1 cellular context compared by ENCODE assay signal in genomic region chr17:59619313-59620063, GRCh38.
TF ChIP-seq lines count a peak whose summit lies in the region.

TSS of gene CLTC (plus strand) at chr17:59619895. CDS start at chr17:59620132, 237 bp downstream.

TF ChIP-seq in HepG2, 621 proteins besides CTCF, POLR2A, EP300 and RAD21 (continued from another document and continues in another):
- peak; percentile 54 for TF ChIP-seq THRA (CRISPR knock-in tag; IDR thresholded peaks at IDR 0.05; ENCODE audit: borderline replicate concordance)
- TF ChIP-seq PHF20 (CRISPR knock-in tag; IDR thresholded peaks at IDR 0.05), result peak; percentile 86
- peak; percentile 19; the same call in 1 of the 2 replicates for TF ChIP-seq NR2F6 (IDR thresholded peaks at IDR 0.05)
- peak; percentile 22; the same call in 1 of the 2 replicates for TF ChIP-seq NR2F6 (CRISPR knock-in tag; IDR thresholded peaks at IDR 0.05)
- 0 out of 2 replicates have a peak, but pooled peaks have one; percentile 36 for TF ChIP-seq TP53 (CRISPR knock-in tag; conservative IDR thresholded peaks at IDR 0.05)
- 0 out of 2 replicates have a peak, but pooled peaks have one; percentile 2 for TF ChIP-seq ZNF143 (CRISPR knock-in tag; IDR thresholded peaks at IDR 0.05)
- no peak; the same call in 1 of the 2 replicates for TF ChIP-seq ZFYVE20 (CRISPR knock-in tag; IDR thresholded peaks at IDR 0.05; ENCODE audit: borderline replicate concordance, low read depth)
- TF ChIP-seq ZSCAN9 (CRISPR knock-in tag; IDR thresholded peaks at IDR 0.05; ENCODE audit: borderline replicate concordance), result peak; percentile 93
- TF ChIP-seq AGO2 (optimal IDR thresholded peaks at IDR 0.05; ENCODE audit: low read depth, low read length), result peak; percentile 83
- peak; percentile 83; the same call in 1 of the 2 replicates for TF ChIP-seq SP5 (CRISPR knock-in tag; IDR thresholded peaks at IDR 0.05; ENCODE audit: borderline replicate concordance, low read depth)
- TF ChIP-seq ZNF556 (CRISPR knock-in tag; IDR thresholded peaks at IDR 0.05; ENCODE audit: borderline replicate concordance), result peak; percentile 81; the same call in 1 of the 2 replicates
- no peak for TF ChIP-seq NR3C1 (CRISPR knock-in tag; IDR thresholded peaks at IDR 0.05)
- TF ChIP-seq, protein P1, sequence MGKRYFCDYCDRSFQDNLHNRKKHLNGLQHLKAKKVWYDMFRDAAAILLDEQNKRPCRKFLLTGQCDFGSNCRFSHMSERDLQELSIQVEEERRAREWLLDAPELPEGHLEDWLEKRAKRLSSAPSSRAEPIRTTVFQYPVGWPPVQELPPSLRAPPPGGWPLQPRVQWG (CRISPR knock-in tag; IDR thresholded peaks at IDR 0.05; ENCODE audit: borderline replicate concordance, low read depth), result peak; percentile 94; the same call in 1 of the 2 replicates
- peak; percentile 92; the same call in 1 of the 2 replicates for TF ChIP-seq PAWR (CRISPR knock-in tag; IDR thresholded peaks at IDR 0.05; ENCODE audit: borderline replicate concordance)
- TF ChIP-seq ZNF232 (CRISPR knock-in tag; IDR thresholded peaks at IDR 0.05; ENCODE audit: borderline replicate concordance), result no peak
- TF ChIP-seq MYNN (CRISPR knock-in tag; IDR thresholded peaks at IDR 0.05; ENCODE audit: low read depth), result peak; percentile 37; the same call in 1 of the 2 replicates
- TF ChIP-seq ZKSCAN1 (IDR thresholded peaks at IDR 0.05; ENCODE audit: low read length), result peak; percentile 54; the same call in 1 of the 2 replicates
- TF ChIP-seq, protein P2, sequence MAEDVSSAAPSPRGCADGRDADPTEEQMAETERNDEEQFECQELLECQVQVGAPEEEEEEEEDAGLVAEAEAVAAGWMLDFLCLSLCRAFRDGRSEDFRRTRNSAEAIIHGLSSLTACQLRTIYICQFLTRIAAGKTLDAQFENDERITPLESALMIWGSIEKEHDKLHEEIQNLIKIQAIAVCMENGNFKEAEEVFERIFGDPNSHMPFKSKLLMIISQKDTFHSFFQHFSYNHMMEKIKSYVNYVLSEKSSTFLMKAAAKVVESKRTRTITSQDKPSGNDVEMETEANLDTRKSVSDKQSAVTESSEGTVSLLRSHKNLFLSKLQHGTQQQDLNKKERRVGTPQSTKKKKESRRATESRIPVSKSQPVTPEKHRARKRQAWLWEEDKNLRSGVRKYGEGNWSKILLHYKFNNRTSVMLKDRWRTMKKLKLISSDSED (CRISPR knock-in tag; IDR thresholded peaks at IDR 0.05), result no peak; the same call in 1 of the 2 replicates
- TF ChIP-seq ZNF17 (CRISPR knock-in tag; IDR thresholded peaks at IDR 0.05), result 0 out of 2 replicates have a peak, but pooled peaks have one; percentile 67
- peak; percentile 40; the same call in 1 of the 2 replicates for TF ChIP-seq ZNF441 (CRISPR knock-in tag; IDR thresholded peaks at IDR 0.05; ENCODE audit: borderline replicate concordance)
- TF ChIP-seq, protein P3, sequence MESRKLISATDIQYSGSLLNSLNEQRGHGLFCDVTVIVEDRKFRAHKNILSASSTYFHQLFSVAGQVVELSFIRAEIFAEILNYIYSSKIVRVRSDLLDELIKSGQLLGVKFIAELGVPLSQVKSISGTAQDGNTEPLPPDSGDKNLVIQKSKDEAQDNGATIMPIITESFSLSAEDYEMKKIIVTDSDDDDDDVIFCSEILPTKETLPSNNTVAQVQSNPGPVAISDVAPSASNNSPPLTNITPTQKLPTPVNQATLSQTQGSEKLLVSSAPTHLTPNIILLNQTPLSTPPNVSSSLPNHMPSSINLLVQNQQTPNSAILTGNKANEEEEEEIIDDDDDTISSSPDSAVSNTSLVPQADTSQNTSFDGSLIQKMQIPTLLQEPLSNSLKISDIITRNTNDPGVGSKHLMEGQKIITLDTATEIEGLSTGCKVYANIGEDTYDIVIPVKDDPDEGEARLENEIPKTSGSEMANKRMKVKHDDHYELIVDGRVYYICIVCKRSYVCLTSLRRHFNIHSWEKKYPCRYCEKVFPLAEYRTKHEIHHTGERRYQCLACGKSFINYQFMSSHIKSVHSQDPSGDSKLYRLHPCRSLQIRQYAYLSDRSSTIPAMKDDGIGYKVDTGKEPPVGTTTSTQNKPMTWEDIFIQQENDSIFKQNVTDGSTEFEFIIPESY (CRISPR knock-in tag; IDR thresholded peaks at IDR 0.05), result no peak; the same call in none of the 2 replicates
- peak; percentile 58; the same call in 1 of the 2 replicates for TF ChIP-seq FOXM1 (CRISPR knock-in tag; IDR thresholded peaks at IDR 0.05)
- 0 out of 2 replicates have a peak, but pooled peaks have one; percentile 83 for TF ChIP-seq ZNF318 (CRISPR knock-in tag; IDR thresholded peaks at IDR 0.05)
- peak; percentile 97; the same call in 1 of the 2 replicates for TF ChIP-seq ZFP91 (CRISPR knock-in tag; IDR thresholded peaks at IDR 0.05; ENCODE audit: borderline replicate concordance)
- TF ChIP-seq, protein P4, sequence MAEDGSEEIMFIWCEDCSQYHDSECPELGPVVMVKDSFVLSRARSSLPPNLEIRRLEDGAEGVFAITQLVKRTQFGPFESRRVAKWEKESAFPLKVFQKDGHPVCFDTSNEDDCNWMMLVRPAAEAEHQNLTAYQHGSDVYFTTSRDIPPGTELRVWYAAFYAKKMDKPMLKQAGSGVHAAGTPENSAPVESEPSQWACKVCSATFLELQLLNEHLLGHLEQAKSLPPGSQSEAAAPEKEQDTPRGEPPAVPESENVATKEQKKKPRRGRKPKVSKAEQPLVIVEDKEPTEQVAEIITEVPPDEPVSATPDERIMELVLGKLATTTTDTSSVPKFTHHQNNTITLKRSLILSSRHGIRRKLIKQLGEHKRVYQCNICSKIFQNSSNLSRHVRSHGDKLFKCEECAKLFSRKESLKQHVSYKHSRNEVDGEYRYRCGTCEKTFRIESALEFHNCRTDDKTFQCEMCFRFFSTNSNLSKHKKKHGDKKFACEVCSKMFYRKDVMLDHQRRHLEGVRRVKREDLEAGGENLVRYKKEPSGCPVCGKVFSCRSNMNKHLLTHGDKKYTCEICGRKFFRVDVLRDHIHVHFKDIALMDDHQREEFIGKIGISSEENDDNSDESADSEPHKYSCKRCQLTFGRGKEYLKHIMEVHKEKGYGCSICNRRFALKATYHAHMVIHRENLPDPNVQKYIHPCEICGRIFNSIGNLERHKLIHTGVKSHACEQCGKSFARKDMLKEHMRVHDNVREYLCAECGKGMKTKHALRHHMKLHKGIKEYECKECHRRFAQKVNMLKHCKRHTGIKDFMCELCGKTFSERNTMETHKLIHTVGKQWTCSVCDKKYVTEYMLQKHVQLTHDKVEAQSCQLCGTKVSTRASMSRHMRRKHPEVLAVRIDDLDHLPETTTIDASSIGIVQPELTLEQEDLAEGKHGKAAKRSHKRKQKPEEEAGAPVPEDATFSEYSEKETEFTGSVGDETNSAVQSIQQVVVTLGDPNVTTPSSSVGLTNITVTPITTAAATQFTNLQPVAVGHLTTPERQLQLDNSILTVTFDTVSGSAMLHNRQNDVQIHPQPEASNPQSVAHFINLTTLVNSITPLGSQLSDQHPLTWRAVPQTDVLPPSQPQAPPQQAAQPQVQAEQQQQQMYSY (CRISPR knock-in tag; IDR thresholded peaks at IDR 0.05), result 0 out of 2 replicates have a peak, but pooled peaks have one; percentile 34
- TF ChIP-seq ZNF83 (CRISPR knock-in tag; IDR thresholded peaks at IDR 0.05; ENCODE audit: borderline replicate concordance), result 0 out of 2 replicates have a peak, but pooled peaks have one; percentile 21
- 0 out of 2 replicates have a peak, but pooled peaks have one; percentile 47 for TF ChIP-seq ZNF333 (CRISPR knock-in tag; IDR thresholded peaks at IDR 0.05; ENCODE audit: borderline replicate concordance)
- peak; percentile 85 for TF ChIP-seq HNRNPUL1 (IDR thresholded peaks at IDR 0.05; ENCODE audit: low read depth, low read length)
- TF ChIP-seq PAXIP1 (CRISPR knock-in tag; conservative IDR thresholded peaks at IDR 0.05), result peak; percentile 73
- TF ChIP-seq GATA4 (IDR thresholded peaks at IDR 0.05; ENCODE audit: borderline replicate concordance, low read depth), result peak; percentile 60; the same call in 1 of the 2 replicates
- TF ChIP-seq REL (CRISPR knock-in tag; conservative IDR thresholded peaks at IDR 0.05), result peak; percentile 85; the same call in 1 of the 2 replicates
